In genomic region chr19:30626567-30626966, GRCh38 we compare ENCODE assay signal across 6 cellular contexts.
"Had no signal": no experiment of that assay in that cellular context is flagged by ENCODE, and none has a peak within 500 bp of the region (broad histone marks: within the 10 kb centered on the region; RNA-seq: fewer than 3 reads in every experiment).

No MANE protein-coding gene starts in this region.

- H3K4me2 ChIP-seq: GM23338, KMS-11 had no signal

- H3K4me1 Mint-ChIP-seq: IgD-negative memory B cell had no signal

- H3K27ac ChIP-seq: KMS-11 had no signal

- H3K4me3 Mint-ChIP-seq: GM23338, IgD-negative memory B cell had no signal

- ATAC-seq: GM23338 had no signal

- H3K4me3 ChIP-seq: GM23338 had no signal

- DNase-seq: HCEC 1CT, Karpas-422, KBM-7 had no signal

- H3K9ac ChIP-seq: KMS-11 had no signal

- H2AFZ ChIP-seq: GM23338 had no signal

- H3K27me3 Mint-ChIP-seq: IgD-negative memory B cell had no signal

- H3K27ac Mint-ChIP-seq: GM23338, IgD-negative memory B cell had no signal
